Comparison of ENCODE assay signal across 26 cellular contexts in genomic region chr5:105350406-105351140, GRCh38.
"Had no signal": no experiment of that assay in that cellular context is flagged by ENCODE, and none has a peak within 500 bp of the region (broad histone marks: within the 10 kb centered on the region; RNA-seq: fewer than 3 reads in every experiment).

No MANE protein-coding gene starts in this region.

- H3K27me3 ChIP-seq: body of pancreas, cardiac muscle cell, colonic mucosa, gastroesophageal sphincter, hepatocyte, right lobe of liver, upper lobe of left lung had no signal

- H3K27me3 Mint-ChIP-seq: progenitor cell of endocrine pancreas; stimulated activated naive CD8-positive, alpha-beta T cell treated with anti-CD3 and anti-CD28 coated beads, Interleukin-15, Interleukin-2, amounts not matched to agents 100 ng/mL and 50 ng/mL, for 24 hours had no signal

- H3K4me3 ChIP-seq: body of pancreas, cardiac muscle cell, colonic mucosa, gastroesophageal sphincter, hepatocyte, left ventricle myocardium inferior, lung, mucosa of descending colon, right lobe of liver, upper lobe of left lung had no signal

- H3K27ac ChIP-seq: body of pancreas, cardiac muscle cell, colonic mucosa, gastroesophageal sphincter, hepatocyte, left ventricle myocardium inferior, right lobe of liver, upper lobe of left lung, VCaP had no signal

- H2AFZ ChIP-seq: hepatocyte had no signal

- H3K4me2 ChIP-seq: hepatocyte had no signal

- DNase-seq: activated CD4-positive, alpha-beta T cell treated with anti-CD3 and anti-CD28 coated beads for 4 hours; activated CD4-positive, alpha-beta T cell treated with anti-CD3 and anti-CD28 coated beads, Interleukin-2, amount 50 U/mL, for 4 hours; activated naive CD4-positive, alpha-beta T cell; activated T-cell treated with anti-CD3 and anti-CD28 coated beads for 4 hours; activated T-cell treated with anti-CD3 and anti-CD28 coated beads, Interleukin-2, amount 50 U/mL, for 72 hours; anterior cingulate cortex; cerebellar nuclear complex; colonic mucosa; effector CD8-positive, alpha-beta T cell; islet precursor cell; left ventricle myocardium inferior; mucosa of descending colon; right lobe of liver; stimulated activated CD4-positive, alpha-beta T cell treated with anti-CD3 and anti-CD28 coated beads, Interleukin-2, amount 100 ng/mL, for 48 hours; upper lobe of left lung had no signal

- H3K79me2 ChIP-seq: hepatocyte had no signal

- ATAC-seq: activated naive CD4-positive, alpha-beta T cell treated with anti-CD3 and anti-CD28 coated beads, Interleukin-2, amount 50 U/mL, for 72 hours; activated T-cell treated with anti-CD3 and anti-CD28 coated beads, Interleukin-2, amount 50 U/mL, for 72 hours; body of pancreas; gastroesophageal sphincter; mucosa of descending colon; right lobe of liver had no signal

- H3K36me3 ChIP-seq: cardiac muscle cell, colonic mucosa, gastroesophageal sphincter, left ventricle myocardium inferior, right lobe of liver, upper lobe of left lung had no signal

- H3K4me3 Mint-ChIP-seq: activated T-cell treated with anti-CD3 and anti-CD28 coated beads, Interleukin-2, amount 50 U/mL, for 72 hours; nephron; stimulated activated naive CD8-positive, alpha-beta T cell treated with anti-CD3 and anti-CD28 coated beads, Interleukin-15, Interleukin-2, amounts not matched to agents 100 ng/mL and 50 ng/mL, for 24 hours; T-helper 2 cell treated with Interferon-gamma antibody and Interleukin-4, amounts not matched to agents 5 μg/mL and 100 μg/mL, for 36 hours had no signal

- H3K4me1 ChIP-seq: body of pancreas, colonic mucosa, gastroesophageal sphincter, left ventricle myocardium inferior, right lobe of liver, upper lobe of left lung had no signal

- H3K4me1 Mint-ChIP-seq: nephron had no signal

- H3K27ac Mint-ChIP-seq: activated naive CD4-positive, alpha-beta T cell treated with anti-CD3 and anti-CD28 coated beads, Interleukin-2, amount 50 U/mL, for 72 hours; activated T-cell treated with anti-CD3 and anti-CD28 coated beads, Interleukin-2, amount 50 U/mL, for 72 hours; nephron; progenitor cell of endocrine pancreas; stimulated activated naive CD8-positive, alpha-beta T cell treated with anti-CD3 and anti-CD28 coated beads, Interleukin-15, Interleukin-2, amounts not matched to agents 100 ng/mL and 50 ng/mL, for 24 hours; T-helper 2 cell treated with Interferon-gamma antibody and Interleukin-4, amounts not matched to agents 5 μg/mL and 100 μg/mL, for 36 hours had no signal

- H3K9me3 ChIP-seq: body of pancreas, colonic mucosa, gastroesophageal sphincter, mucosa of descending colon, right lobe of liver, upper lobe of left lung had no signal
